Comparison of ENCODE assay signal across 22 cellular contexts in the genomic region with DNA sequence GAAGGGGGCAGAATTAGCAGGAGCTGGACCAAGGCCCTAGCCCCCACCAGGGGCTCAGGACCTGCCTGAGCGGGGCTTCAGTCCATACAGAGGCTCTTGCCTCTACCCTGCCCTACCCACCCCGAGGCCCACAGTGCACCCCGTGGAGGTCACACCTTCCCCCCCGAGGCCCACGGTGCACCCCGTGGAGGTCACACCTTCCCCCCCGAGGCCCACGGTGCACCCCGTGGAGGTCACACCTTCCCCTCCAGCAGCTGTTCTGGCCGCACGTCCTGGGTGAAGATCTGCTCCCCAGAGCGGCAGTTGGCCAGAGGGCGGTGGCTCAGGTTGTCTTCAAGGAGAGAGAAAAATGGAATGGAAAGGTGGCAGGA. TPM values are rescaled to one million over a fixed set of nuclear protein-coding genes. Genes with fewer than 3 reads are reported as not detected.
DNase-seq lines count a peak whose midpoint lies in the region; ATAC-seq and TF ChIP-seq lines count a peak whose summit lies in the region.
"Had no signal": no experiment of that assay in that cellular context is flagged by ENCODE, and none has a peak within 500 bp of the region (broad histone marks: within the 10 kb centered on the region; RNA-seq: fewer than 3 reads in every experiment).

No MANE protein-coding gene starts in this region.

- H3K4me1 ChIP-seq in BLaER1 treated with 17β-estradiol and CSF1 and Interleukin-3, amounts not matched to agents 10 nM and 100 nM: peaks cover 23 to 98% (median 94%) of the 10 kb centered on the region in 10 experiments
- peaks cover 0 to 40% (median 21%) of the 10 kb centered on the region in 4 donors for H3K4me1 ChIP-seq in tibial artery
- H3K4me1 ChIP-seq in OCI-LY7 (ENCODE audit: insufficient read depth, low read length, poor library complexity, severe bottlenecking): no peaks in the 10 kb centered on the region
- H3K4me1 ChIP-seq: foreskin keratinocyte had no signal

- H3K4me3 Mint-ChIP-seq in natural killer cell treated with Interleukin-12 subunit alpha and Interleukin-12 subunit beta and Interleukin-15 and Interleukin-18, amount 100 ng/mL, for 72 hours: no peak overlapping the region
- H3K4me3 Mint-ChIP-seq: activated T-helper 1 cell treated with anti-CD3 and anti-CD28 coated beads, Interleukin-12 subunit alpha, Interleukin-12 subunit beta, Interleukin-2, Interleukin-4 antibody, amounts not matched to agents 30 ng/mL and 10 ng/mL and 1 ng/mL, durations not matched to agents 14 hours and 24 hours and 36 hours; B cell; endodermal cell; WTC11 had no signal

- H3K36me3 ChIP-seq in BLaER1 treated with 17β-estradiol and CSF1 and Interleukin-3, amounts not matched to agents 10 nM and 100 nM: peaks cover 25 to 97% (median 85%) of the 10 kb centered on the region in 11 experiments; a peak in 21 of 22 replicates
- H3K36me3 ChIP-seq in tibial artery (peaks cover 19 to 96% (median 66%) of the 10 kb centered on the region in 3 donors), OCI-LY7 (ENCODE audit: insufficient read depth, low read length) (no peaks in the 10 kb centered on the region)
- H3K36me3 ChIP-seq: transverse colon had no signal

- no peaks in the 10 kb centered on the region for H3K27me3 Mint-ChIP-seq in natural killer cell treated with Interleukin-12 subunit alpha and Interleukin-12 subunit beta and Interleukin-15 and Interleukin-18, amount 100 ng/mL, for 72 hours
- H3K27me3 Mint-ChIP-seq: B cell, progenitor cell of endocrine pancreas had no signal

- peak overlapping the region in 9 of 11 experiments; percentile 36 to 77 (median 63); a peak in 15 of 22 replicates for H3K4me2 ChIP-seq in BLaER1 treated with 17β-estradiol and CSF1 and Interleukin-3, amounts not matched to agents 10 nM and 100 nM
- no peak overlapping the region for H3K4me2 ChIP-seq in OCI-LY7 (ENCODE audit: low read length)

- H3K27ac ChIP-seq in BLaER1 treated with 17β-estradiol and CSF1 and Interleukin-3, amounts not matched to agents 10 nM and 100 nM: peak overlapping the region in 3 of 11 experiments; percentile 19 to 66 (median 32); a peak in 1 of 22 replicates
- H3K27ac ChIP-seq in dorsolateral prefrontal cortex (peak overlapping the region in 48 of 59 donors; percentile 21 to 99 (median 88)), tibial artery (no peak overlapping the region), OCI-LY7 (ENCODE audit: low read depth, low read length, poor library complexity, severe bottlenecking) (no peak overlapping the region)
- H3K27ac ChIP-seq: foreskin keratinocyte, GM23248, HL-60, SJSA1, transverse colon had no signal

- no peak overlapping the region; a peak in 1 of 22 replicates for H3K9ac ChIP-seq in BLaER1 treated with 17β-estradiol and CSF1 and Interleukin-3, amounts not matched to agents 10 nM and 100 nM
- H3K9ac ChIP-seq: GM23248 had no signal

- H3K9me2 ChIP-seq in OCI-LY7 (ENCODE audit: insufficient read depth, low read length): no peaks in the 10 kb centered on the region

- H4K20me1 ChIP-seq in BLaER1 treated with 17β-estradiol and CSF1 and Interleukin-3, amounts not matched to agents 10 nM and 100 nM: peaks cover 0 to 89% (median 28%) of the 10 kb centered on the region in 11 experiments; a peak in 19 of 22 replicates
- H4K20me1 ChIP-seq in OCI-LY7 (ENCODE audit: insufficient read depth, low read length): no peaks in the 10 kb centered on the region

- ATAC-seq in natural killer cell treated with Interleukin-12 subunit alpha and Interleukin-12 subunit beta and Interleukin-15 and Interleukin-18, amount 100 ng/mL, for 72 hours: peak; percentile 12 to 24
- ATAC-seq in GM18870 (IDR thresholded peaks at IDR 0.05; ENCODE audit: unreplicated experiment): no peak

- no peak for TF ChIP-seq CTCF in dorsolateral prefrontal cortex (IDR thresholded peaks at IDR 0.05 in 54 of 56, conservative IDR thresholded peaks at IDR 0.05 in 2 of 56; ENCODE audit: low read depth in 1 of 56, partially characterized antibody in 56 of 56)
- no peak for TF ChIP-seq CTCF in tibial artery (IDR thresholded peaks at IDR 0.05)
- no peak for TF ChIP-seq CTCF in OCI-LY7 (conservative IDR thresholded peaks at IDR 0.05; ENCODE audit: low read length)

- DNase-seq in dorsolateral prefrontal cortex (no peak), tibial artery (no peak), OCI-LY7 (ENCODE audit: low spot score) (no peak)
- no peak for DNase-seq in natural killer cell treated with Interleukin-12 subunit alpha and Interleukin-12 subunit beta and Interleukin-15 and Interleukin-18, amount 100 ng/mL, for 72 hours (ENCODE audit: low spot score)
- DNase-seq: aorta, cortex of kidney, DMS153, foreskin keratinocyte, NCI-H446 had no signal

- H3K36me3 Mint-ChIP-seq in natural killer cell treated with Interleukin-12 subunit alpha and Interleukin-12 subunit beta and Interleukin-15 and Interleukin-18, amount 100 ng/mL, for 72 hours: no peaks in the 10 kb centered on the region
- H3K36me3 Mint-ChIP-seq: activated naive CD4-positive, alpha-beta T cell treated with anti-CD3 and anti-CD28 coated beads, Interleukin-2, amount 50 U/mL, for 72 hours had no signal

- no peaks in the 10 kb centered on the region for H3K9me3 Mint-ChIP-seq in natural killer cell treated with Interleukin-12 subunit alpha and Interleukin-12 subunit beta and Interleukin-15 and Interleukin-18, amount 100 ng/mL, for 72 hours
- H3K9me3 Mint-ChIP-seq: activated naive CD4-positive, alpha-beta T cell treated with anti-CD3 and anti-CD28 coated beads, Interleukin-2, amount 50 U/mL, for 72 hours; activated T-helper 1 cell treated with anti-CD3 and anti-CD28 coated beads, Interleukin-12 subunit alpha, Interleukin-12 subunit beta, Interleukin-2, Interleukin-4 antibody, amounts not matched to agents 30 ng/mL and 10 ng/mL and 1 ng/mL, durations not matched to agents 14 hours and 24 hours and 36 hours; endodermal cell; WTC11 had no signal

- no peak overlapping the region for H3K4me3 ChIP-seq in BLaER1 treated with 17β-estradiol and CSF1 and Interleukin-3, amounts not matched to agents 10 nM and 100 nM
- H3K4me3 ChIP-seq in dorsolateral prefrontal cortex (no peak overlapping the region), tibial artery (no peak overlapping the region), OCI-LY7 (ENCODE audit: low read depth, low read length, poor library complexity, severe bottlenecking) (no peak overlapping the region)
- H3K4me3 ChIP-seq: GM23248, SJSA1, stomach, transverse colon had no signal

- POLR2A ChIA-PET in OCI-LY7 (lab: Charles Lee): no interaction called here

- H3K79me2 ChIP-seq in OCI-LY7 (ENCODE audit: insufficient read depth, low read depth, low read length): no peaks in the 10 kb centered on the region

- H3K4me1 Mint-ChIP-seq in natural killer cell treated with Interleukin-12 subunit alpha and Interleukin-12 subunit beta and Interleukin-15 and Interleukin-18, amount 100 ng/mL, for 72 hours (ENCODE audit: low read depth in 2 of 2): peaks cover 0 to 3% of the 10 kb centered on the region in 2 donors
- H3K4me1 Mint-ChIP-seq: B cell, endodermal cell, WTC11 had no signal

- no peak overlapping the region for H3K27ac Mint-ChIP-seq in natural killer cell treated with Interleukin-12 subunit alpha and Interleukin-12 subunit beta and Interleukin-15 and Interleukin-18, amount 100 ng/mL, for 72 hours
- H3K27ac Mint-ChIP-seq: activated naive CD4-positive, alpha-beta T cell treated with anti-CD3 and anti-CD28 coated beads, Interleukin-2, amount 50 U/mL, for 72 hours; activated T-helper 1 cell treated with anti-CD3 and anti-CD28 coated beads, Interleukin-12 subunit alpha, Interleukin-12 subunit beta, Interleukin-2, Interleukin-4 antibody, amounts not matched to agents 30 ng/mL and 10 ng/mL and 1 ng/mL, durations not matched to agents 14 hours and 24 hours and 36 hours; B cell; endodermal cell; progenitor cell of endocrine pancreas; WTC11 had no signal

- no peak overlapping the region for H2AFZ ChIP-seq in OCI-LY7 (ENCODE audit: low read length)
- H2AFZ ChIP-seq: GM23248 had no signal

- H3K9me3 ChIP-seq in BLaER1 treated with 17β-estradiol and CSF1 and Interleukin-3, amounts not matched to agents 10 nM and 100 nM (replicated peaks in 1 of 11): no peaks in the 10 kb centered on the region
- no peaks in the 10 kb centered on the region for H3K9me3 ChIP-seq in tibial artery
- no peaks in the 10 kb centered on the region for H3K9me3 ChIP-seq in OCI-LY7 (ENCODE audit: low read length)
- H3K9me3 ChIP-seq: SJSA1, stomach, transverse colon had no signal

- CTCF ChIA-PET in OCI-LY7 (lab: Charles Lee; ENCODE audit: unreplicated experiment): no interaction called here

- no peaks in the 10 kb centered on the region for H3K27me3 ChIP-seq in BLaER1 treated with 17β-estradiol and CSF1 and Interleukin-3, amounts not matched to agents 10 nM and 100 nM
- H3K27me3 ChIP-seq in dorsolateral prefrontal cortex (no peaks in the 10 kb centered on the region), tibial artery (no peaks in the 10 kb centered on the region)
- H3K27me3 ChIP-seq: foreskin keratinocyte, SJSA1, stomach, transverse colon had no signal

- BruUV-seq in OCI-LY7 (replicated peaks; lab: Mats Ljungman, UMichigan): no TSS peak

- intact Hi-C loops in dorsolateral prefrontal cortex (cut with DNase I): no loop called here
- intact Hi-C loops in tibial artery (cut with DNase I; ENCODE audit: low total_unique reads): no loop called here
- intact Hi-C loops in OCI-LY7 (cut with micrococcal nuclease; ENCODE audit: unreplicated experiment): loop anchor here (1.0 kb wide), 1 partner anchor 78 kb away; no protein-coding TSS in a partner anchor

RNA-seq across cellular contexts. Expression of a gene that starts 11.4 kb away (rescaled TPM):
- total RNA-seq in dorsolateral prefrontal cortex: 10 to 100 TPM; 23.3 to 80.3 (median 41.6) TPM
- under 1 TPM; 0.33 to 0.98 TPM for total RNA-seq in natural killer cell treated with Interleukin-12 subunit alpha and Interleukin-12 subunit beta and Interleukin-15 and Interleukin-18, amount 100 ng/mL, for 72 hours
- not detected in 2 replicates for total RNA-seq in OCI-LY7 (2014; rRNA removed; shearing (Covaris generic))
- total RNA-seq in OCI-LY7 (2022): 0.24 and 1.0 TPM in 2 replicates

RNA-seq across cellular contexts. Expression of a gene that starts 12.4 kb away (rescaled TPM):
- total RNA-seq in dorsolateral prefrontal cortex: 10 to 100 TPM; 14.4 to 45.4 (median 27.2) TPM
- 100 to 1,000 TPM in 1 of 2 donors, 10 to 100 TPM in 1; 37.5 to 106 TPM for total RNA-seq in natural killer cell treated with Interleukin-12 subunit alpha and Interleukin-12 subunit beta and Interleukin-15 and Interleukin-18, amount 100 ng/mL, for 72 hours
- total RNA-seq in OCI-LY7 (2014; rRNA removed; shearing (Covaris generic)): 45.4 and 57.4 TPM in 2 replicates
- 57.9 and 69.8 TPM in 2 replicates for total RNA-seq in OCI-LY7 (2022)

RNA-seq across cellular contexts. Expression of a gene that starts 21.5 kb away (rescaled TPM):
- 10 to 100 TPM in 65 of 120 experiments, 1 to 10 TPM in 55; 3.2 to 31.5 (median 10.6) TPM for total RNA-seq in dorsolateral prefrontal cortex
- total RNA-seq in natural killer cell treated with Interleukin-12 subunit alpha and Interleukin-12 subunit beta and Interleukin-15 and Interleukin-18, amount 100 ng/mL, for 72 hours: 10 to 100 TPM; 21.4 to 34.1 TPM
- total RNA-seq in OCI-LY7 (2014; rRNA removed; shearing (Covaris generic)): 10.7 and 12.6 TPM in 2 replicates
- total RNA-seq in OCI-LY7 (2022): 20.9 and 21.6 TPM in 2 replicates
- total RNA-seq: GM23248 had no signal

RNA-seq across cellular contexts. Expression of a gene that starts 47.5 kb away (rescaled TPM):
- total RNA-seq in dorsolateral prefrontal cortex (100 to 1,000 TPM in 117 of 120 experiments, 10 to 100 TPM in 3; 78.0 to 220 (median 129) TPM), OCI-LY7 (2022) (109 and 121 TPM in 2 replicates)
- total RNA-seq in natural killer cell treated with Interleukin-12 subunit alpha and Interleukin-12 subunit beta and Interleukin-15 and Interleukin-18, amount 100 ng/mL, for 72 hours: 100 to 1,000 TPM in 1 of 2 donors, 10 to 100 TPM in 1; 69.9 to 106 TPM
- 36.9 and 60.6 TPM in 2 replicates for total RNA-seq in OCI-LY7 (2014; rRNA removed; shearing (Covaris generic))

Comparison
In these comparisons a context has a peak if more than half of its experiments do, and no peak if none do; other contexts are left out.
1. H3K27ac ChIP-seq: peak in dorsolateral prefrontal cortex (48 of 59); none in tibial artery (0 of 2) and OCI-LY7 (single experiment).
2. RNA of a gene that starts 11.4 kb away (total RNA-seq): 23.3 to 80.3 TPM in dorsolateral prefrontal cortex; 0.24 to 1.0 TPM in OCI-LY7 and 0.33 to 0.98 TPM in natural killer cell treated with Interleukin-12 subunit alpha and Interleukin-12 subunit beta and Interleukin-15 and Interleukin-18, amount 100 ng/mL, for 72 hours; every median in the first group is over 10 times any median in the second.